ENCODE assay signal across 2 cellular contexts in the genomic region with DNA sequence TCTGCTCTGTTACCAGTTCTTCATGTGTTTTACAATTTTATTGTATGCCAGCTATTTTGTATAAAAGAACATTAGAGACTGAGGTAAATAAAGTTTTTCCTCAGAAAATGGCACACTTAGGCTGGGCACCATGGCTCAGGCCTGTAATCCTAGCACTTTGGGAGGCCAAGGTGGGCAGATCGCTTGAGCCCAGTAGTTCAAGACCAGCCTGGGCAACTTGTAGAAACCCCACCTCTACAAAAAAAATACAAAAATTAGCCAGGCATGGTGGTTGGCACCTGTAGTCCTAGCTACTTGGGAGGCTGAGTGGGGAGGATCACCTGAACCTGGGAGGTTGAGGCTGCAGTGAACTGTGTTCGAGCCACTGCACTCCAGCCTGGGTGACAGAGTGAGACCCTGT.
TF ChIP-seq lines count a peak whose summit lies in the region.

No MANE protein-coding gene starts in this region.

TF ChIP-seq in WTC11, 78 proteins besides CTCF, POLR2A, EP300 and RAD21 (continued from another document):
- TF ChIP-seq, protein P1, sequence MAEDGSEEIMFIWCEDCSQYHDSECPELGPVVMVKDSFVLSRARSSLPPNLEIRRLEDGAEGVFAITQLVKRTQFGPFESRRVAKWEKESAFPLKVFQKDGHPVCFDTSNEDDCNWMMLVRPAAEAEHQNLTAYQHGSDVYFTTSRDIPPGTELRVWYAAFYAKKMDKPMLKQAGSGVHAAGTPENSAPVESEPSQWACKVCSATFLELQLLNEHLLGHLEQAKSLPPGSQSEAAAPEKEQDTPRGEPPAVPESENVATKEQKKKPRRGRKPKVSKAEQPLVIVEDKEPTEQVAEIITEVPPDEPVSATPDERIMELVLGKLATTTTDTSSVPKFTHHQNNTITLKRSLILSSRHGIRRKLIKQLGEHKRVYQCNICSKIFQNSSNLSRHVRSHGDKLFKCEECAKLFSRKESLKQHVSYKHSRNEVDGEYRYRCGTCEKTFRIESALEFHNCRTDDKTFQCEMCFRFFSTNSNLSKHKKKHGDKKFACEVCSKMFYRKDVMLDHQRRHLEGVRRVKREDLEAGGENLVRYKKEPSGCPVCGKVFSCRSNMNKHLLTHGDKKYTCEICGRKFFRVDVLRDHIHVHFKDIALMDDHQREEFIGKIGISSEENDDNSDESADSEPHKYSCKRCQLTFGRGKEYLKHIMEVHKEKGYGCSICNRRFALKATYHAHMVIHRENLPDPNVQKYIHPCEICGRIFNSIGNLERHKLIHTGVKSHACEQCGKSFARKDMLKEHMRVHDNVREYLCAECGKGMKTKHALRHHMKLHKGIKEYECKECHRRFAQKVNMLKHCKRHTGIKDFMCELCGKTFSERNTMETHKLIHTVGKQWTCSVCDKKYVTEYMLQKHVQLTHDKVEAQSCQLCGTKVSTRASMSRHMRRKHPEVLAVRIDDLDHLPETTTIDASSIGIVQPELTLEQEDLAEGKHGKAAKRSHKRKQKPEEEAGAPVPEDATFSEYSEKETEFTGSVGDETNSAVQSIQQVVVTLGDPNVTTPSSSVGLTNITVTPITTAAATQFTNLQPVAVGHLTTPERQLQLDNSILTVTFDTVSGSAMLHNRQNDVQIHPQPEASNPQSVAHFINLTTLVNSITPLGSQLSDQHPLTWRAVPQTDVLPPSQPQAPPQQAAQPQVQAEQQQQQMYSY (CRISPR knock-in tag; IDR thresholded peaks at IDR 0.05): no peak
- TF ChIP-seq ETV6 (CRISPR knock-in tag; IDR thresholded peaks at IDR 0.05) (no peak), SOX15 (CRISPR knock-in tag; IDR thresholded peaks at IDR 0.05) (no peak), TEAD4 (CRISPR knock-in tag; IDR thresholded peaks at IDR 0.05) (no peak), JUN (CRISPR knock-in tag; IDR thresholded peaks at IDR 0.05) (no peak)
- TF ChIP-seq, protein P2, sequence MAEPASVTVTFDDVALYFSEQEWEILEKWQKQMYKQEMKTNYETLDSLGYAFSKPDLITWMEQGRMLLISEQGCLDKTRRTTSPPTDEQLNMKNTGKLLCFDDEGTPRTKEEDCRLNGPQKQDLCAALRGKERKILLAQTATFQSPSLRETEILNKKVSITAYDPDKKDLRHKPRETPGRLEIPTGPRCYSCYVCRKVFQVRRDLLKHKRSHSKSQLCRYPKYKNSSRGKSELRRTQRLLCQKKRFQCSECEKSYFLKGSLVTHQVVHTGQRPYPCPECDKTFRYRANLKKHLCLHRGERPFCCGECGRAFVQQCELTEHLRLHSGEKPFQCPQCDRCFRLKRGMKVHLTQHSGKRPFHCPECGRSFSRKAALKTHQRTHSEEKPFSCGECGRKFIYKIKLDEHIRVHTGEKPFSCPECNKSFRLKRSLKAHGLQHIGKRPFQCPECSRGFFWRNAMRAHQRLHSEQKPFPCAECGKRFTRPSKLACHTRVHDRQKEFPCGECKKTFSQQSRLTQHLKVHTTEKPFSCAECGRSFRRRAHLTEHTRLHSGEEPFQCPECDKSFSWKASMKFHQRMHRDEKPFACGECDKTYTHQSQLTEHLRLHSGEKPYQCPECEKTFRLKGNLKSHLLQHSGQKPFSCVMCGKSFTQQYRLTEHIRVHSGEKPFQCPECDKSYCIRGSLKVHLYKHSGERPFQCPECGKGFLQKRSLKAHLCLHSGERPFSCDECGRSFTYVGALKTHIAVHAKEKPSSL (CRISPR knock-in tag; conservative IDR thresholded peaks at IDR 0.05): no peak

TF ChIP-seq in HEK293T, 16 proteins besides CTCF, POLR2A, EP300 and RAD21 (continued from another document):
- TF ChIP-seq, protein P3, sequence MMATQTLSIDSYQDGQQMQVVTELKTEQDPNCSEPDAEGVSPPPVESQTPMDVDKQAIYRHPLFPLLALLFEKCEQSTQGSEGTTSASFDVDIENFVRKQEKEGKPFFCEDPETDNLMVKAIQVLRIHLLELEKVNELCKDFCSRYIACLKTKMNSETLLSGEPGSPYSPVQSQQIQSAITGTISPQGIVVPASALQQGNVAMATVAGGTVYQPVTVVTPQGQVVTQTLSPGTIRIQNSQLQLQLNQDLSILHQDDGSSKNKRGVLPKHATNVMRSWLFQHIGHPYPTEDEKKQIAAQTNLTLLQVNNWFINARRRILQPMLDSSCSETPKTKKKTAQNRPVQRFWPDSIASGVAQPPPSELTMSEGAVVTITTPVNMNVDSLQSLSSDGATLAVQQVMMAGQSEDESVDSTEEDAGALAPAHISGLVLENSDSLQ (IDR thresholded peaks at IDR 0.05): no peak
